In genomic region chr16:2388875-2389433, GRCh38 we compare ENCODE assay signal across 1 cellular context.
TF ChIP-seq lines count a peak whose summit lies in the region.

No MANE protein-coding gene starts in this region.

TF ChIP-seq in HepG2, 621 proteins besides CTCF, POLR2A, EP300 and RAD21 (continued from another document and continues in another):
- no peak for TF ChIP-seq DNMT1 (CRISPR knock-in tag; IDR thresholded peaks at IDR 0.05)
- TF ChIP-seq ZNF713 (CRISPR knock-in tag; IDR thresholded peaks at IDR 0.05): no peak
- no peak for TF ChIP-seq ETV6 (CRISPR knock-in tag; conservative IDR thresholded peaks at IDR 0.05)
- no peak for TF ChIP-seq TAF15 (IDR thresholded peaks at IDR 0.05; ENCODE audit: low read depth, low read length, poor library complexity, severe bottlenecking)
- no peak for TF ChIP-seq MAFF (IDR thresholded peaks at IDR 0.05; ENCODE audit: low read depth, low read length)
- TF ChIP-seq TBX3 (IDR thresholded peaks at IDR 0.05; ENCODE audit: borderline replicate concordance): peak; percentile 96
- peak; percentile 68 for TF ChIP-seq XRCC5 (optimal IDR thresholded peaks at IDR 0.05; ENCODE audit: low read length)
- TF ChIP-seq IRF1 (CRISPR knock-in tag; IDR thresholded peaks at IDR 0.05; ENCODE audit: low read depth): no peak
- TF ChIP-seq ATF3 (CRISPR knock-in tag; IDR thresholded peaks at IDR 0.05): no peak
- TF ChIP-seq ZNF138 (CRISPR knock-in tag; IDR thresholded peaks at IDR 0.05; ENCODE audit: low read depth): no peak
- no peak for TF ChIP-seq PCBP2 (optimal IDR thresholded peaks at IDR 0.05; ENCODE audit: low read depth, low read length, poor library complexity, severe bottlenecking)
- TF ChIP-seq ATF2 (CRISPR knock-in tag; IDR thresholded peaks at IDR 0.05): peak; percentile 67
- no peak for TF ChIP-seq ZSCAN20 (CRISPR knock-in tag; IDR thresholded peaks at IDR 0.05; ENCODE audit: borderline replicate concordance)
- TF ChIP-seq ZNF496 (CRISPR knock-in tag; IDR thresholded peaks at IDR 0.05; ENCODE audit: insufficient replicate concordance): no peak
- TF ChIP-seq CREBL2 (CRISPR knock-in tag; IDR thresholded peaks at IDR 0.05; ENCODE audit: borderline replicate concordance): no peak
- TF ChIP-seq ZMYM2 (CRISPR knock-in tag; IDR thresholded peaks at IDR 0.05): no peak
- no peak for TF ChIP-seq ASH2L (IDR thresholded peaks at IDR 0.05; ENCODE audit: insufficient read length, low read depth, low read length)
- TF ChIP-seq ZNF34 (CRISPR knock-in tag; IDR thresholded peaks at IDR 0.05; ENCODE audit: borderline replicate concordance): no peak
- TF ChIP-seq SOX5 (CRISPR knock-in tag; IDR thresholded peaks at IDR 0.05; ENCODE audit: borderline replicate concordance): no peak; the same call in 1 of the 2 replicates
- no peak for TF ChIP-seq CBX5 (CRISPR knock-in tag; IDR thresholded peaks at IDR 0.05; ENCODE audit: borderline replicate concordance)
- peak; percentile 99 for TF ChIP-seq FOXA1 (IDR thresholded peaks at IDR 0.05)
- TF ChIP-seq FOXA1 (CRISPR knock-in tag; IDR thresholded peaks at IDR 0.05): peak; percentile 100
- TF ChIP-seq ZNF546 (CRISPR knock-in tag; conservative IDR thresholded peaks at IDR 0.05): no peak
- no peak for TF ChIP-seq ZNF761 (CRISPR knock-in tag; conservative IDR thresholded peaks at IDR 0.05)
- no peak for TF ChIP-seq HOXA7 (CRISPR knock-in tag; IDR thresholded peaks at IDR 0.05)
- TF ChIP-seq HNF1A (IDR thresholded peaks at IDR 0.05; ENCODE audit: low read depth): no peak
- peak; percentile 65; the same call in 1 of the 2 replicates for TF ChIP-seq HNF1A (CRISPR knock-in tag; IDR thresholded peaks at IDR 0.05; ENCODE audit: borderline replicate concordance)
- no peak for TF ChIP-seq ZNF335 (CRISPR knock-in tag; IDR thresholded peaks at IDR 0.05)
- peak; percentile 74; the same call in 1 of the 2 replicates for TF ChIP-seq HNF4G (IDR thresholded peaks at IDR 0.05; ENCODE audit: borderline replicate concordance, low read depth, low read length)
- TF ChIP-seq HNF4G (CRISPR knock-in tag; IDR thresholded peaks at IDR 0.05; ENCODE audit: borderline replicate concordance, low read depth): no peak
- TF ChIP-seq MED8 (CRISPR knock-in tag; IDR thresholded peaks at IDR 0.05; ENCODE audit: insufficient replicate concordance): no peak
- TF ChIP-seq ZNF282 (IDR thresholded peaks at IDR 0.05; ENCODE audit: partially characterized antibody): no peak
- TF ChIP-seq ZBTB7A (CRISPR knock-in tag; IDR thresholded peaks at IDR 0.05): no peak
- no peak for TF ChIP-seq PAX8 (CRISPR knock-in tag; IDR thresholded peaks at IDR 0.05; ENCODE audit: borderline replicate concordance)
- TF ChIP-seq NR0B2 (CRISPR knock-in tag; IDR thresholded peaks at IDR 0.05): no peak
- peak; percentile 98 for TF ChIP-seq ZNF564 (CRISPR knock-in tag; IDR thresholded peaks at IDR 0.05)
- TF ChIP-seq FOXK1 (CRISPR knock-in tag; IDR thresholded peaks at IDR 0.05; ENCODE audit: borderline replicate concordance, low read depth): no peak
- no peak for TF ChIP-seq HMGXB4 (CRISPR knock-in tag; IDR thresholded peaks at IDR 0.05; ENCODE audit: borderline replicate concordance in 1 of 2, low read depth in 1 of 2)
- no peak for TF ChIP-seq ZNF468 (CRISPR knock-in tag; IDR thresholded peaks at IDR 0.05)
- TF ChIP-seq MLX (CRISPR knock-in tag; IDR thresholded peaks at IDR 0.05): no peak
- TF ChIP-seq ZNF607 (CRISPR knock-in tag; IDR thresholded peaks at IDR 0.05; ENCODE audit: borderline replicate concordance): no peak
- no peak for TF ChIP-seq HNRNPL (IDR thresholded peaks at IDR 0.05; ENCODE audit: low read depth, low read length)
- TF ChIP-seq NFYB (CRISPR knock-in tag; IDR thresholded peaks at IDR 0.05): 0 out of 2 replicates have a peak, but pooled peaks have one; percentile 26
- TF ChIP-seq ARID5B (CRISPR knock-in tag; IDR thresholded peaks at IDR 0.05): peak; percentile 60
- TF ChIP-seq ZBTB3 (CRISPR knock-in tag; IDR thresholded peaks at IDR 0.05; ENCODE audit: borderline replicate concordance, low read depth): no peak
- TF ChIP-seq CREB1 (IDR thresholded peaks at IDR 0.05): no peak
- TF ChIP-seq CREB1 (CRISPR knock-in tag; IDR thresholded peaks at IDR 0.05): no peak
- TF ChIP-seq FOXJ3 (CRISPR knock-in tag; IDR thresholded peaks at IDR 0.05; ENCODE audit: borderline replicate concordance): no peak; the same call in 1 of the 2 replicates
- no peak for TF ChIP-seq ZNF550 (CRISPR knock-in tag; IDR thresholded peaks at IDR 0.05; ENCODE audit: borderline replicate concordance)
- TF ChIP-seq ZNF367 (CRISPR knock-in tag; IDR thresholded peaks at IDR 0.05; ENCODE audit: borderline replicate concordance): no peak
- TF ChIP-seq RNF2 (conservative IDR thresholded peaks at IDR 0.05; ENCODE audit: low read depth): no peak
- no peak for TF ChIP-seq ZNF672 (CRISPR knock-in tag; IDR thresholded peaks at IDR 0.05)
- TF ChIP-seq CEBPB (IDR thresholded peaks at IDR 0.05; ENCODE audit: borderline replicate concordance, low read depth, low read length): no peak
- TF ChIP-seq NCOA5 (CRISPR knock-in tag; IDR thresholded peaks at IDR 0.05): no peak
- TF ChIP-seq ZNF574 (CRISPR knock-in tag; IDR thresholded peaks at IDR 0.05): peak; percentile 45
- peak; percentile 93 for TF ChIP-seq SAP130 (CRISPR knock-in tag; IDR thresholded peaks at IDR 0.05; ENCODE audit: low read depth)
